ENCODE assay signal across 8 cellular contexts in the genomic region with DNA sequence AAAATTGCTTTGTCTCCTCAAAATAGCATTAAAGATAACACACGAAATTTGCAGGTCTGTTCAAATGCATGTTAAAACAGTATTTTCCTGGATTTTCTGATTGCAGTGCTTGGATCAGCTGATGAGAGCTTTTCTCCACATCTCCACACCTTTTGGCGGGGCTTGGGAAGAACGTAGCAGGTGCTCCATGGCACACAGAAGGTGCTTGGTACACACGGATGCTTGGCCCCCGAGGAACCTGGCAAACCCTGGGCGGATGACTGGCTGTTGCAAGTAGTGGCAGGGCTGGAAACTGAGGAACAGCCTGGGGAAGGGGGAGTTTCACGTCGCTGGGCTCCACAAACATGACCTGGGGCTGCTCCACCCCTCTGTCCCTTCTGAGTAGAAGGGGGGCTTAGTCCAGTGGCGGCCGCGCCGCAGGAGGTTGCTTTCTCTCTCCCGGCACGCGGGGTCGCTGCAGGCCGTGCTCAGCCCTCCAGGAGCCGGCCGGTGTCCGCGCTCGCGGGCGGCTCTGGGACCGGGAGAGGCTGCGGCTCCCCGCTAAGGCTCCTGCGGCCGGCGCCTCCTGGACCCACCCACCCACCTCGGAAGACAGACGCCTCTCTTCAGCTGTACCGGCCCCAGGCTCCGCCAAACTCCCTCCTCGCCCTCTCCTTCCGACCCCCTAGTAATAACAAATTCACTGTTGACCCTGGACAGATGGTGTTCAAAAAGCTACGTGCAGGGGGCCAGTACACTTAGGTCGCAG.
A peak's percentile ranks its signal among the peaks of the same experiment; 100 is the strongest.
DNase-seq lines count a peak whose midpoint lies in the region; ATAC-seq and TF ChIP-seq lines count a peak whose summit lies in the region.

No MANE protein-coding gene starts in this region.

- peaks cover 37% of the 10 kb centered on the region for H3K27me3 Mint-ChIP-seq in H9 (ENCODE audit: low read depth)

- H3K9me3 ChIP-seq in H9 (ENCODE audit: control insufficient read depth, low read depth, low read length) (no peaks in the 10 kb centered on the region), OCI-LY1 (ENCODE audit: low read length) (no peaks in the 10 kb centered on the region), mucosa of descending colon (no peaks in the 10 kb centered on the region)

- no peak overlapping the region for H3K18ac ChIP-seq in H9 (ENCODE audit: insufficient read length, low read depth, low read length)

- H2BK20ac ChIP-seq in H9 (ENCODE audit: low read depth, low read length, poor library complexity, severe bottlenecking): no peak overlapping the region

- H3K4ac ChIP-seq in H9 (ENCODE audit: low read depth, low read length): no peak overlapping the region

- peak; percentile 68 for ATAC-seq in mucosa of descending colon
- no peak for ATAC-seq in GM21423 (IDR thresholded peaks at IDR 0.05; ENCODE audit: unreplicated experiment)
- ATAC-seq in HG03280 (IDR thresholded peaks at IDR 0.05; ENCODE audit: unreplicated experiment): no peak

- H3K23me2 ChIP-seq in H9 (ENCODE audit: insufficient read length, low read depth, low read length, poor library complexity, severe bottlenecking): no peaks in the 10 kb centered on the region

- no peaks in the 10 kb centered on the region for H3K9me2 ChIP-seq in OCI-LY1 (ENCODE audit: low read depth, low read length)

- H2BK15ac ChIP-seq in H9 (ENCODE audit: low read depth, low read length): no peak overlapping the region

- H2AK5ac ChIP-seq in H9 (ENCODE audit: insufficient read length, low read length): no peak overlapping the region

- H3K4me2 ChIP-seq in H9 (ENCODE audit: insufficient read depth, insufficient read length, low read length) (peak overlapping the region; percentile 48), OCI-LY1 (ENCODE audit: low read length) (no peak overlapping the region)

- H2BK12ac ChIP-seq in H9 (ENCODE audit: insufficient read length, low read depth, low read length): no peak overlapping the region

- DNase-seq in Caki2 (ENCODE audit: low read depth) (peak; percentile 41), H9 (peak; percentile 75), erythroblast (lab: John Stamatoyannopoulos, UW) (peak; percentile 31 to 37), mucosa of descending colon (peak in 2 of 3 donors; percentile 29 to 52)
- DNase-seq in activated effector memory CD4-positive, alpha-beta T cell treated with anti-CD3 and anti-CD28 coated beads, Interleukin-2, amount 50 U/mL, for 16 hours: no peak

- no peak overlapping the region for H3K27ac ChIP-seq in H9 (ENCODE audit: insufficient read length, low read depth, low read length)
- no peak overlapping the region for H3K27ac ChIP-seq in OCI-LY1 (ENCODE audit: low read depth, low read length, poor library complexity, severe bottlenecking)

- TF ChIP-seq CTCF in H9 (conservative IDR thresholded peaks at IDR 0.05) (peak; percentile 82), OCI-LY1 (IDR thresholded peaks at IDR 0.05; ENCODE audit: low read length) (peak; percentile 31; the same call in 1 of the 2 replicates), mucosa of descending colon (IDR thresholded peaks at IDR 0.05) (peak; percentile 15)

- peaks cover 0 to 6% of the 10 kb centered on the region in 2 experiments; a peak in 2 of 5 replicates for H3K9me3 Mint-ChIP-seq in H9

- H2BK120ac ChIP-seq in H9 (ENCODE audit: low read depth, low read length, poor library complexity, severe bottlenecking): no peak overlapping the region

- H3K79me1 ChIP-seq in H9 (ENCODE audit: insufficient read depth, low read depth, low read length, poor library complexity, severe bottlenecking): no peaks in the 10 kb centered on the region

- no peak overlapping the region for H3K27ac Mint-ChIP-seq in H9

- H3K79me2 ChIP-seq in H9 (ENCODE audit: insufficient read depth, low read length): no peaks in the 10 kb centered on the region
- H3K79me2 ChIP-seq in OCI-LY1 (ENCODE audit: insufficient read depth, low read length): no peaks in the 10 kb centered on the region

- in situ Hi-C loops in Caki2 (cut with HindIII; ENCODE audit: low pct_unique_long_range_greater_than_20kb, low sequenced_read_pairs): no loop called here

- H3K9ac ChIP-seq in H9 (ENCODE audit: extremely low read depth, insufficient read length, low read length) (no peak overlapping the region), OCI-LY1 (ENCODE audit: low read length) (no peak overlapping the region)

- no peak overlapping the region for H3K14ac ChIP-seq in H9 (ENCODE audit: insufficient read depth, low read length)

- WGBS in H9 (ENCODE audit: extremely low coverage, insufficient read length, low lambda C conversion rate): no CpG with 5 or more reads among the region's 38 CpGs

- no peak overlapping the region for H2BK5ac ChIP-seq in H9 (ENCODE audit: insufficient read length, low read length)

- no peak overlapping the region for H4K5ac ChIP-seq in H9 (ENCODE audit: insufficient read length, low read depth, low read length)

- H4K20me1 ChIP-seq in H9 (ENCODE audit: control insufficient read depth, insufficient read depth, insufficient read length) (no peaks in the 10 kb centered on the region), OCI-LY1 (ENCODE audit: insufficient read depth, low read length) (no peaks in the 10 kb centered on the region)

- H3K23ac ChIP-seq in H9 (ENCODE audit: insufficient read length, low read depth, low read length): no peak overlapping the region

- no peak overlapping the region for H4K91ac ChIP-seq in H9 (ENCODE audit: insufficient read length, low read depth, low read length)

- no peak overlapping the region for H3T11ph ChIP-seq in H9 (ENCODE audit: low read length)

- H3K4me1 Mint-ChIP-seq in H9: peaks cover 4 to 9% of the 10 kb centered on the region in 2 experiments; a peak in 3 of 4 replicates

- H3K4me3 ChIP-seq in OCI-LY1 (ENCODE audit: low read depth, low read length, poor library complexity, severe bottlenecking) (no peak overlapping the region), mucosa of descending colon (no peak overlapping the region)

- H3K4me1 ChIP-seq in H9 (ENCODE audit: insufficient read depth, low read length): no peaks in the 10 kb centered on the region
- H3K4me1 ChIP-seq in OCI-LY1 (ENCODE audit: insufficient read depth, low read length, severe bottlenecking): no peaks in the 10 kb centered on the region
- no peaks in the 10 kb centered on the region for H3K4me1 ChIP-seq in mucosa of descending colon (ENCODE audit: low read depth)

- no peak overlapping the region for H3K56ac ChIP-seq in H9 (ENCODE audit: insufficient read length, low read depth, low read length)

- no peaks in the 10 kb centered on the region for H3F3A ChIP-seq in OCI-LY1 (ENCODE audit: insufficient read depth, low read length)

- H3K27me3 ChIP-seq in H9 (ENCODE audit: insufficient read depth, low read length): no peaks in the 10 kb centered on the region
- no peaks in the 10 kb centered on the region; the same call in 1 of the 2 replicates for H3K27me3 ChIP-seq in OCI-LY1 (ENCODE audit: insufficient read depth, low read length)

- intact Hi-C loops in mucosa of descending colon (cut with DNase I, micrococcal nuclease): no loop called here

- H3K4me3 Mint-ChIP-seq in H9: peak overlapping the region; percentile 43 to 46; a peak in 3 of 5 replicates

- no peak overlapping the region for H4K8ac ChIP-seq in H9 (replicated peaks; ENCODE audit: insufficient read length, low read depth, low read length)

- H2AFZ ChIP-seq in H9 (ENCODE audit: low read length) (no peak overlapping the region), OCI-LY1 (ENCODE audit: low read length) (no peak overlapping the region)

- H3K36me3 Mint-ChIP-seq in H9 (ENCODE audit: insufficient read depth in 1 of 3, low read depth in 3 of 3): no peaks in the 10 kb centered on the region

- H3K36me3 ChIP-seq in OCI-LY1 (ENCODE audit: insufficient read depth, low read length) (no peaks in the 10 kb centered on the region), mucosa of descending colon (ENCODE audit: low read depth) (no peaks in the 10 kb centered on the region)

- TF ChIP-seq POLR2A in erythroblast (IDR thresholded peaks at IDR 0.05; ENCODE audit: low read length): no peak

Comparison
In these comparisons a context has a peak if more than half of its experiments do, and no peak if none do; other contexts are left out.
1. CTCF ChIP-seq: peak in every context shown above with its lines; median percentile 82 in H9; 31 in OCI-LY1; 15 in mucosa of descending colon.